In the genomic region with DNA sequence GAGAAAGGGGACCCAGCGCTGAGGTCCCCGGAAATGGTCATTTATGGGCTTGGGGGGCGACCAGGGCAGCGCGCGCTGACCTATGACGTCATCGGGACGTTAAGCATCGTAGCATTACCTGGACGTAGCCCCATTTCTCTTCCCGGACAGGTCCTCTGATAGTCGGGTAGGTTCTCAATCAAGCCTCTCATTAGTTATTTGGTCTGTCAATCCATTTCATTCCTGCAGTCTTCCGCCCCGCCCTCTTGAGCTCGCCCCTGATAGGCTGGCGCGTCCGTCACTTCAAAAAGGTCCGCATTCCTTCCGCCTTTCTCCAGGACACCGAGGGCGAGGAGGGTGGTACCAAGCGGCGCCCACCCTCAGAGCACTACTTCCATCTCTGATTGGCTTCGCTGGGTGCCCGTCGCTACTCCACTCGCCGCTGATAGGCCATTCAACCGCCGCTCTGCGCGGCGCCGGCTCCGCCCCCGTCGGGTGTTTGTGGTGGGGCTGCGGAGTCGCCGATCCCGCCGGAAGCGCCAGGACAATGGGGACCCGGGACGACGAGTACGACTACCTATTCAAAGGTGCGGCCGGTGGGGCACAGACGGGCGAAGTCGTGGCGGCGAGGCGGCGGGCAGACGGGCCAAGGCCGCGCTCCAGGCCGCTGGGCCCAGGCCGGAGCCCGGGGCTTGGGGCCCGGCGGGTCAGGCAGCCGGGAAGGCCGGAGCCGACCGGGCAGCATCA, we compare ENCODE assay signal across 8 cellular contexts. TPM values are rescaled to one million over a fixed set of nuclear protein-coding genes. Genes with fewer than 3 reads are reported as not detected.
DNase-seq lines count a peak whose midpoint lies in the region; ATAC-seq and TF ChIP-seq lines count a peak whose summit lies in the region.

A gene (plus strand): TSS at position 470 of the 726 bp plus-strand sequence. CDS start 57 bp downstream, at position 527.

- no peaks in the 10 kb centered on the region for H3K27me3 ChIP-seq in spleen (replicated peaks in 1 of 7)

- peaks cover 16% of the 10 kb centered on the region for H3K4me1 Mint-ChIP-seq in central memory CD8-positive, alpha-beta T cell

- H3K36me3 Mint-ChIP-seq in central memory CD8-positive, alpha-beta T cell (ENCODE audit: insufficient read depth) = peaks cover 11% of the 10 kb centered on the region

- H3K27ac Mint-ChIP-seq in central memory CD8-positive, alpha-beta T cell (ENCODE audit: low read depth) = peak within 1 kb of the TSS; percentile 91

- H3K4me3 ChIP-seq in AG09309 (ENCODE audit: control insufficient read depth, low read depth, low read length) = peak within 1 kb of the TSS; percentile 66
- peak within 1 kb of the TSS; percentile 54 to 87 (median 80) for H3K4me3 ChIP-seq in spleen

- H3K9me3 ChIP-seq in spleen = peaks cover 0 to 8% (median 0%) of the 10 kb centered on the region in 8 donors

- H3K9me3 Mint-ChIP-seq in central memory CD8-positive, alpha-beta T cell = no peaks in the 10 kb centered on the region

- peak; percentile 89 for ATAC-seq in GM19025 (IDR thresholded peaks at IDR 0.05; ENCODE audit: low read depth, unreplicated experiment)
- peak; percentile 85 for ATAC-seq in HG03342 (IDR thresholded peaks at IDR 0.05; ENCODE audit: unreplicated experiment)
- peak; percentile 96 for ATAC-seq in central memory CD8-positive, alpha-beta T cell (replicated peaks; ENCODE audit: extremely low read depth, poor library complexity, severe bottlenecking)

- H3K4me1 ChIP-seq in spleen = peaks cover 39 to 72% (median 51%) of the 10 kb centered on the region in 6 donors

- 0 to 1% (median 0%) methylated on average over 25 to 70 of the region's 70 CpGs for WGBS in spleen, 5 donors

- TF ChIP-seq CTCF in AG09309 (IDR thresholded peaks at IDR 0.05; ENCODE audit: control insufficient read depth, insufficient read depth, low read depth, low read length, missing control alignments) (no peak), spleen (IDR thresholded peaks at IDR 0.05 in 8 of 11, conservative IDR thresholded peaks at IDR 0.05 in 3 of 11) (peak in 2 of 11 experiments; percentile 20 to 35)

- H3K27me3 Mint-ChIP-seq in central memory CD8-positive, alpha-beta T cell = no peaks in the 10 kb centered on the region

- DNase-seq in AG09309 (ENCODE audit: low read depth) (peak; percentile 99), NCI-H446 (lab: John Stamatoyannopoulos, UW) (peak; percentile 99 to 100), inferior parietal cortex (ENCODE audit: extremely low spot score) (peak; percentile 99), spleen (peak; percentile 98)
- DNase-seq in activated CD4-positive, CD25-positive, alpha-beta regulatory T cell treated with anti-CD3 and anti-CD28 coated beads, Interleukin-2, amount 50 U/mL, for 16 hours (ENCODE audit: low read depth, low spot score) = peak; percentile 97
- peak; percentile 89 to 98 for DNase-seq in central memory CD8-positive, alpha-beta T cell (ENCODE audit: low spot score in 2 of 2)

- H3K27ac ChIP-seq in spleen = peak within 1 kb of the TSS; percentile 98 to 100 (median 100)

- H3K4me3 Mint-ChIP-seq in central memory CD8-positive, alpha-beta T cell = peak within 1 kb of the TSS; percentile 88

- no peak for TF ChIP-seq POLR2A in spleen (IDR thresholded peaks at IDR 0.05)

- intact Hi-C loops in spleen (cut with DNase I; ENCODE audit: low total_unique reads) = no loop called here

- peaks cover 0 to 30% (median 0%) of the 10 kb centered on the region in 6 donors for H3K36me3 ChIP-seq in spleen

RNA-seq across cellular contexts. Expression of the gene that starts here (rescaled TPM):
- total RNA-seq in spleen = 100 to 1,000 TPM in 4 of 7 donors, 10 to 100 TPM in 3; 60.2 to 114 (median 100) TPM
- polyA plus RNA-seq in spleen = 100 to 1,000 TPM in 1 of 3 donors, 10 to 100 TPM in 2; 42.0 to 101 (median 42.5) TPM

Comparison
In these comparisons a context has a peak if more than half of its experiments do, and no peak if none do; other contexts are left out.
1. Peak in every context shown above with its lines: DNase-seq, ATAC-seq, H3K4me3 ChIP-seq and H3K27ac ChIP-seq.